ENCODE assay signal across 8 cellular contexts in genomic region chr10:21534611-21535493, GRCh38. TPM values are rescaled to one million over a fixed set of nuclear protein-coding genes. Genes with fewer than 3 reads are reported as not detected.
A peak's percentile ranks its signal among the peaks of the same experiment; 100 is the strongest.
DNase-seq lines count a peak whose midpoint lies in the region; ATAC-seq, FAIRE-seq and TF ChIP-seq lines count a peak whose summit lies in the region.

No MANE protein-coding gene starts in this region.

- H3K79me2 ChIP-seq in GM12878 (ENCODE audit: control insufficient read depth, insufficient read depth, low read length) = peaks cover 26% of the 10 kb centered on the region

- SMC1A ChIA-PET in GM12878 (lab: Charles Lee; ENCODE audit: uncharacterized antibody, unreplicated experiment) = interaction anchor here (0.6 kb wide), 1 partner anchor 34 kb away, joined by 3 read pairs; no protein-coding TSS in a partner anchor

- no peak for FAIRE-seq in GM12878 (lab: Jason Lieb, UNC)

- peak overlapping the region; percentile 88 for H3K4me3 ChIP-seq in GM12878
- H3K4me3 ChIP-seq in iPS-15b (ENCODE audit: low read depth, low read length) = peak overlapping the region; percentile 69
- peak overlapping the region; percentile 66 to 93 (median 92) for H3K4me3 ChIP-seq in sigmoid colon

- H3K27ac ChIP-seq in GM12878 (ENCODE audit: control insufficient read depth, insufficient read depth) = peak overlapping the region; percentile 27
- peak overlapping the region; percentile 95 to 99 (median 97) for H3K27ac ChIP-seq in sigmoid colon

- H4K20me1 ChIP-seq in GM12878 (ENCODE audit: control insufficient read depth, insufficient read depth) = no peaks in the 10 kb centered on the region

- DNase-seq in NCI-H748 (lab: John Stamatoyannopoulos, UW; ENCODE audit: unreplicated experiment) (peak; percentile 77), NCI-H748 treated with DMSO at 0.1 percent for 48 hours (lab: John Stamatoyannopoulos, UW) (no peak), T-helper 9 cell (peak; percentile 39), GM12878 (ENCODE audit: low read depth, low spot score) (no peak), sigmoid colon (peak; percentile 80)
- DNase-seq in NK-92 treated with Interleukin-12 subunit alpha and Interleukin-12 subunit beta, amount 100 ng/mL, for 24 hours (lab: John Stamatoyannopoulos, UW) = no peak

- WGBS in GM12878 (ENCODE audit: insufficient coverage, insufficient replicate concordance, low lambda C conversion rate, missing lambda C conversion rate) = 2% methylated on average over 55 of the region's 96 CpGs
- WGBS in sigmoid colon, 2 donors = 3 to 7% methylated on average over 96 of the region's 96 CpGs

- in situ Hi-C loops in GM12878 (cut with MboI) = no loop called here

- POLR2A ChIA-PET in GM12878 (lab: Charles Lee) = interaction anchor here (1.0 kb wide), 1 partner anchor 15 kb away, joined by 3 read pairs; no protein-coding TSS in a partner anchor

- intact Hi-C loops in GM12878 (cut with micrococcal nuclease; ENCODE audit: unreplicated experiment) = no loop called here
- intact Hi-C loops in sigmoid colon (cut with DNase I) = loop anchor here (2.0 to 10.0 kb wide), 6 partner anchors 38 to 1900 kb away; partner anchors contain the start of genes BMI1, DNAJC1 and OTUD1

- H3K9me3 ChIP-seq in GM12878 (replicated peaks; ENCODE audit: control insufficient read depth, insufficient read depth, low read length) (no peaks in the 10 kb centered on the region), iPS-15b (ENCODE audit: control insufficient read depth, insufficient read depth, low read length) (no peaks in the 10 kb centered on the region), sigmoid colon (no peaks in the 10 kb centered on the region)

- RAD21 ChIA-PET in GM12878 (lab: Charles Lee; ENCODE audit: unreplicated experiment) = no interaction called here

- TSS peak; percentile 52 for BruUV-seq in GM12878 (replicated peaks; lab: Mats Ljungman, UMichigan)

- CTCF ChIA-PET in GM12878 (lab: Yijun Ruan, JAX) = no interaction called here

- H3K4me2 ChIP-seq in GM12878 (ENCODE audit: control insufficient read depth, insufficient read depth) = peak overlapping the region; percentile 80

- TF ChIP-seq EP300 in GM12878 (IDR thresholded peaks at IDR 0.05; ENCODE audit: borderline replicate concordance in 1 of 2, control insufficient read depth in 1 of 2, low read depth in 2 of 2, low read length in 2 of 2) (no peak), sigmoid colon (IDR thresholded peaks at IDR 0.05) (no peak)

- ATAC-seq in HG03460 (IDR thresholded peaks at IDR 0.05; ENCODE audit: unreplicated experiment) (peak; percentile 16), GM12878 (peak; percentile 49)

- no peaks in the 10 kb centered on the region for H3K27me3 ChIP-seq in GM12878 (replicated peaks in 1 of 2; ENCODE audit: control insufficient read depth in 2 of 2, insufficient read depth in 2 of 2, low read length in 1 of 2)
- no peaks in the 10 kb centered on the region for H3K27me3 ChIP-seq in iPS-15b (ENCODE audit: control insufficient read depth, insufficient read depth, low read length)
- H3K27me3 ChIP-seq in sigmoid colon = no peaks in the 10 kb centered on the region

- TF ChIP-seq CTCF in GM12878 (IDR thresholded peaks at IDR 0.05 in 2 of 3, conservative IDR thresholded peaks at IDR 0.05 in 1 of 3; ENCODE audit: control insufficient read depth in 2 of 3, extremely low read depth in 1 of 3, insufficient read depth in 1 of 3, low read depth in 3 of 3, low read length in 3 of 3) = peak in 2 of 3 experiments; percentile 8 to 12; a peak in 1 of 6 replicates
- no peak for TF ChIP-seq CTCF in sigmoid colon (IDR thresholded peaks at IDR 0.05)

- H2AFZ ChIP-seq in GM12878 (ENCODE audit: control insufficient read depth, low read depth, low read length) = no peak overlapping the region

- no peaks in the 10 kb centered on the region; the same call in 1 of the 2 replicates for H3K4me1 ChIP-seq in GM12878 (ENCODE audit: control insufficient read depth, insufficient read depth, low read length)
- H3K4me1 ChIP-seq in iPS-15b (ENCODE audit: control insufficient read depth, insufficient read depth, low read length) = peaks cover 8% of the 10 kb centered on the region
- H3K4me1 ChIP-seq in sigmoid colon = peaks cover 0 to 49% (median 26%) of the 10 kb centered on the region in 4 donors

- H3K36me3 ChIP-seq in GM12878 (ENCODE audit: control insufficient read depth in 2 of 2, insufficient read depth in 2 of 2, low read length in 1 of 2) (peaks cover 0 to 6% of the 10 kb centered on the region in 2 experiments; a peak in 2 of 4 replicates), iPS-15b (ENCODE audit: control insufficient read depth, insufficient read depth, low read length) (peaks cover 3% of the 10 kb centered on the region), sigmoid colon (peaks cover 0 to 28% (median 9%) of the 10 kb centered on the region in 4 donors)

- no peak for TF ChIP-seq RAD21 in GM12878 (IDR thresholded peaks at IDR 0.05; ENCODE audit: insufficient read depth, low read depth, low read length)

- H3K9ac ChIP-seq in GM12878 (ENCODE audit: control insufficient read depth, insufficient read depth, low read length) = peak overlapping the region; percentile 56; the same call in 1 of the 2 replicates
- H3K9ac ChIP-seq in iPS-15b (ENCODE audit: low read depth, low read length) = peak overlapping the region; percentile 68

- TF ChIP-seq POLR2A in GM12878 (IDR thresholded peaks at IDR 0.05; ENCODE audit: low read depth, low read length) (peak; percentile 43), sigmoid colon (IDR thresholded peaks at IDR 0.05) (no peak)

TF ChIP-seq in GM12878, 131 proteins besides CTCF, POLR2A, EP300 and RAD21 (continues in another document):
- TF ChIP-seq PAX5 (IDR thresholded peaks at IDR 0.05; ENCODE audit: borderline replicate concordance, low read depth, low read length) = 0 out of 2 replicates have a peak, but pooled peaks have one; percentile 5
- TF ChIP-seq STAT1 (conservative IDR thresholded peaks at IDR 0.05) = no peak
- TF ChIP-seq MXI1 (IDR thresholded peaks at IDR 0.05; ENCODE audit: low read depth, low read length) = peak; percentile 73; the same call in 1 of the 2 replicates
- TF ChIP-seq NR2F1 (conservative IDR thresholded peaks at IDR 0.05) = 0 out of 2 replicates have a peak, but pooled peaks have one; percentile 12
- 0 out of 2 replicates have a peak, but pooled peaks have one; percentile 4 for TF ChIP-seq YY1 (IDR thresholded peaks at IDR 0.05; ENCODE audit: low read depth, low read length)
- TF ChIP-seq ZNF207 (IDR thresholded peaks at IDR 0.05; ENCODE audit: borderline replicate concordance) = no peak
- TF ChIP-seq RUNX3 (IDR thresholded peaks at IDR 0.05; ENCODE audit: low read length) = 0 out of 2 replicates have a peak, but pooled peaks have one; percentile 1
- peak in 1 of 2 experiments; percentile 27; a peak in 1 of 3 replicates for TF ChIP-seq EGR1 (IDR thresholded peaks at IDR 0.05; ENCODE audit: borderline replicate concordance in 1 of 2, low read depth in 2 of 2, low read length in 2 of 2)

RNA-seq across cellular contexts. Expression of gene MLLT10, which starts 0.8 kb away (rescaled TPM):
- total RNA-seq in GM12878 (2013; cell fraction: nucleolus; rRNA removed) = 240 and 255 TPM in 2 replicates
- 37.1 and 45.6 TPM in 2 replicates for total RNA-seq in GM12878 (2014; rRNA removed)
- 27.5 and 30.1 TPM in 2 replicates for total RNA-seq in GM12878 (2014; rRNA removed; fragmentation: Illumina TruSeq; extraction: Trizol)
- total RNA-seq in GM12878 (2021) = 32.2 and 36.7 TPM in 2 replicates
- polyA plus RNA-seq in GM12878 (2011; ENCODE audit: low read depth) = 34.5 TPM
- polyA plus RNA-seq in GM12878 (2011; rRNA removed) = 61.1 and 61.5 TPM in 2 replicates
- 41.5 and 44.6 TPM in 2 replicates for polyA plus RNA-seq in GM12878 (2011; cell fraction: cytosol; rRNA removed)
- 63.2 and 68.2 TPM in 2 replicates for polyA plus RNA-seq in GM12878 (2011; cell fraction: nucleus; rRNA removed)
- 19.2 and 23.0 TPM in 2 replicates for polyA plus RNA-seq in GM12878 (2012)
- polyA plus RNA-seq in GM12878 (2014; fragmentation: Illumina TruSeq; extraction: Trizol) = 29.5 and 39.5 TPM in 2 replicates
- polyA plus RNA-seq in GM12878 (2014; fragmentation: Nextera tagmentation; extraction: Ambion mirVana) = 10 to 100 TPM in 1 of 2 experiments, 1 to 10 TPM in 1; 8.7 to 12.1 TPM
- polyA plus RNA-seq in GM12878 (2014; rRNA removed) = 32.8 and 37.4 TPM in 2 replicates
- polyA plus RNA-seq in GM12878 (2016; fragmentation: Nextera tagmentation; extraction: Ambion mirVana) = 10 to 100 TPM; 13.8 to 16.3 TPM
- 95.6 and 97.9 TPM in 2 replicates for polyA minus RNA-seq in GM12878 (2011; rRNA and poly(A)+ RNA removed)
- 15.5 and 19.3 TPM in 2 replicates for polyA minus RNA-seq in GM12878 (2011; cell fraction: cytosol; rRNA and poly(A)+ RNA removed)
- polyA minus RNA-seq in GM12878 (2011; cell fraction: nucleus; rRNA and poly(A)+ RNA removed) = 74.1 and 152 TPM in 2 replicates
- total RNA-seq in sigmoid colon = 10 to 100 TPM; 36.0 to 53.7 (median 45.1) TPM
- 10 to 100 TPM in 2 of 3 donors, 1 to 10 TPM in 1; 8.6 to 16.1 (median 10.2) TPM for polyA plus RNA-seq in sigmoid colon

RNA-seq across cellular contexts. Expression of gene SKIDA1, which starts 9.4 kb away (rescaled TPM):
- 0.22 and 0.35 TPM in 2 replicates for total RNA-seq in GM12878 (2013; cell fraction: nucleolus; rRNA removed)
- total RNA-seq in GM12878 (2014; rRNA removed) (0.23 and 0.98 TPM in 2 replicates), GM12878 (2014; rRNA removed; fragmentation: Illumina TruSeq; extraction: Trizol) (0.28 and 0.45 TPM in 2 replicates), GM12878 (2021) (0.13 and 0.72 TPM in 2 replicates), sigmoid colon (1 to 10 TPM in 3 of 4 donors, under 1 TPM in 1; 0.82 to 4.2 (median 3.4) TPM)
- not detected for polyA plus RNA-seq in GM12878 (2011; ENCODE audit: low read depth)
- polyA plus RNA-seq in GM12878 (2011; rRNA removed) (0.04 and 0.05 TPM in 2 replicates), GM12878 (2014; fragmentation: Illumina TruSeq; extraction: Trizol) (0.26 and 0.65 TPM in 2 replicates), GM12878 (2014; fragmentation: Nextera tagmentation; extraction: Ambion mirVana) (under 1 TPM; 0.08 to 0.29 TPM), GM12878 (2014; rRNA removed) (0.53 and 0.90 TPM in 2 replicates), GM12878 (2016; fragmentation: Nextera tagmentation; extraction: Ambion mirVana) (under 1 TPM; 0.63 to 0.78 TPM), sigmoid colon (under 1 TPM in 1 of 3 donors, not detected in 2; 0.10 TPM)
- polyA plus RNA-seq in GM12878 (2011; cell fraction: cytosol; rRNA removed) = 0.03 and 0.10 TPM in 2 replicates
- 0.06 TPM in 1 of 2 replicates, not detected in the other for polyA plus RNA-seq in GM12878 (2011; cell fraction: nucleus; rRNA removed)
- 0.16 and 0.28 TPM in 2 replicates for polyA plus RNA-seq in GM12878 (2012)
- polyA minus RNA-seq in GM12878 (2011; rRNA and poly(A)+ RNA removed) = 0.05 and 0.15 TPM in 2 replicates
- polyA minus RNA-seq in GM12878 (2011; cell fraction: cytosol; rRNA and poly(A)+ RNA removed) = not detected in 2 replicates
- not detected in 2 replicates for polyA minus RNA-seq in GM12878 (2011; cell fraction: nucleus; rRNA and poly(A)+ RNA removed)

Comparison
In these comparisons a context has a peak if more than half of its experiments do, and no peak if none do; other contexts are left out.
1. DNase-seq: peak in NCI-H748 (single experiment), T-helper 9 cell (single experiment) and sigmoid colon (single experiment); none in NCI-H748 treated with DMSO at 0.1 percent for 48 hours (single experiment), GM12878 (single experiment) and NK-92 treated with Interleukin-12 subunit alpha and Interleukin-12 subunit beta, amount 100 ng/mL, for 24 hours (single experiment).
2. CTCF ChIP-seq: peak in GM12878 (2 of 3); none in sigmoid colon (0 of 4).
3. Peak in every context shown above with its lines, with median percentiles within 50 percentile points of each other: H3K4me3 ChIP-seq.